Comparison of ENCODE assay signal across 8 cellular contexts in genomic region chrX:15269618-15270521, GRCh38. TPM values are rescaled to one million over a fixed set of nuclear protein-coding genes. Genes with fewer than 3 reads are reported as not detected.
DNase-seq lines count a peak whose midpoint lies in the region; ATAC-seq and TF ChIP-seq lines count a peak whose summit lies in the region.

TSS of gene ASB9 (minus strand) at chrX:15270083. CDS start at chrX:15269874, 209 bp downstream.

- no peak within 1 kb of the TSS for H3K9ac ChIP-seq in H9 (ENCODE audit: extremely low read depth, insufficient read length, low read length)

- H2BK20ac ChIP-seq in H9 (ENCODE audit: low read depth, low read length, poor library complexity, severe bottlenecking), result peak within 1 kb of the TSS; percentile 50

- peaks cover 2% of the 10 kb centered on the region; the same call in 1 of the 2 replicates for H3K27me3 Mint-ChIP-seq in H9 (ENCODE audit: low read depth)
- no peaks in the 10 kb centered on the region for H3K27me3 Mint-ChIP-seq in central memory CD8-positive, alpha-beta T cell

- H3K27me3 ChIP-seq in H9 (ENCODE audit: insufficient read depth, low read length) (no peaks in the 10 kb centered on the region), lower lobe of right lung (ENCODE audit: low read depth) (no peaks in the 10 kb centered on the region)

- no peak within 1 kb of the TSS for H3K4ac ChIP-seq in H9 (ENCODE audit: low read depth, low read length)

- intact Hi-C loops in lower lobe of right lung (cut with DNase I), result no loop called here

- no peak within 1 kb of the TSS for H2BK5ac ChIP-seq in H9 (ENCODE audit: insufficient read length, low read length)

- H3K36me3 Mint-ChIP-seq in H9 (ENCODE audit: insufficient read depth in 1 of 3, low read depth in 3 of 3), result peaks cover 0 to 2% (median 0%) of the 10 kb centered on the region in 3 experiments; a peak in 1 of 7 replicates
- H3K36me3 Mint-ChIP-seq in central memory CD8-positive, alpha-beta T cell (ENCODE audit: insufficient read depth), result no peaks in the 10 kb centered on the region

- peak within 1 kb of the TSS; percentile 28 for H3K4me3 ChIP-seq in lower lobe of right lung

- H3K9me3 Mint-ChIP-seq in H9, result peaks cover 43 to 54% of the 10 kb centered on the region in 2 experiments
- no peaks in the 10 kb centered on the region for H3K9me3 Mint-ChIP-seq in central memory CD8-positive, alpha-beta T cell

- H3K4me3 Mint-ChIP-seq in H9, result no peak within 1 kb of the TSS
- H3K4me3 Mint-ChIP-seq in central memory CD8-positive, alpha-beta T cell, result peak within 1 kb of the TSS; percentile 51

- no peaks in the 10 kb centered on the region for H3K9me3 ChIP-seq in H9 (ENCODE audit: control insufficient read depth, low read depth, low read length)
- H3K9me3 ChIP-seq in lower lobe of right lung, result no peaks in the 10 kb centered on the region

- no peak within 1 kb of the TSS for H2AK5ac ChIP-seq in H9 (ENCODE audit: insufficient read length, low read length)

- H3K23ac ChIP-seq in H9 (ENCODE audit: insufficient read length, low read depth, low read length), result no peak within 1 kb of the TSS

- H2BK15ac ChIP-seq in H9 (ENCODE audit: low read depth, low read length), result no peak within 1 kb of the TSS

- no peaks in the 10 kb centered on the region for H4K20me1 ChIP-seq in H9 (ENCODE audit: control insufficient read depth, insufficient read depth, insufficient read length)

- H3K79me1 ChIP-seq in H9 (ENCODE audit: insufficient read depth, low read depth, low read length, poor library complexity, severe bottlenecking), result no peaks in the 10 kb centered on the region

- H3K4me2 ChIP-seq in H9 (ENCODE audit: insufficient read depth, insufficient read length, low read length), result no peak within 1 kb of the TSS

- H3K36me3 ChIP-seq in lower lobe of right lung, result no peaks in the 10 kb centered on the region

- H3K27ac ChIP-seq in H9 (ENCODE audit: insufficient read length, low read depth, low read length) (no peak within 1 kb of the TSS), lower lobe of right lung (peak within 1 kb of the TSS; percentile 64)

- no peaks in the 10 kb centered on the region; the same call in 1 of the 2 replicates for H3K4me1 ChIP-seq in H9 (ENCODE audit: insufficient read depth, low read length)
- no peaks in the 10 kb centered on the region for H3K4me1 ChIP-seq in lower lobe of right lung

- H3K4me1 Mint-ChIP-seq in H9, result peaks cover 8% of the 10 kb centered on the region in 2 experiments
- H3K4me1 Mint-ChIP-seq in central memory CD8-positive, alpha-beta T cell, result peaks cover 7% of the 10 kb centered on the region

- H3K56ac ChIP-seq in H9 (ENCODE audit: insufficient read length, low read depth, low read length), result no peak within 1 kb of the TSS

- H2AFZ ChIP-seq in H9 (ENCODE audit: low read length), result no peak within 1 kb of the TSS

- no peak within 1 kb of the TSS for H2BK12ac ChIP-seq in H9 (ENCODE audit: insufficient read length, low read depth, low read length)

- H4K91ac ChIP-seq in H9 (ENCODE audit: insufficient read length, low read depth, low read length), result no peak within 1 kb of the TSS

- no peak within 1 kb of the TSS for H3K14ac ChIP-seq in H9 (ENCODE audit: insufficient read depth, low read length)

- H3K27ac Mint-ChIP-seq in H9, result peak within 1 kb of the TSS; percentile 18 to 66 (median 43); a peak in 2 of 7 replicates
- H3K27ac Mint-ChIP-seq in central memory CD8-positive, alpha-beta T cell (ENCODE audit: low read depth), result no peak within 1 kb of the TSS

- H3K79me2 ChIP-seq in H9 (ENCODE audit: insufficient read depth, low read length), result no peaks in the 10 kb centered on the region

- H4K8ac ChIP-seq in H9 (replicated peaks; ENCODE audit: insufficient read length, low read depth, low read length), result no peak within 1 kb of the TSS

- no peaks in the 10 kb centered on the region for H3K23me2 ChIP-seq in H9 (ENCODE audit: insufficient read length, low read depth, low read length, poor library complexity, severe bottlenecking)

- TF ChIP-seq CTCF in H9 (conservative IDR thresholded peaks at IDR 0.05) (no peak), lower lobe of right lung (IDR thresholded peaks at IDR 0.05) (no peak)

- no peak within 1 kb of the TSS for H3K18ac ChIP-seq in H9 (ENCODE audit: insufficient read length, low read depth, low read length)

- H4K5ac ChIP-seq in H9 (ENCODE audit: insufficient read length, low read depth, low read length), result no peak within 1 kb of the TSS

- peak; percentile 32 for ATAC-seq in central memory CD8-positive, alpha-beta T cell (replicated peaks; ENCODE audit: extremely low read depth, poor library complexity, severe bottlenecking)
- ATAC-seq in lower lobe of right lung, result peak; percentile 93 to 94
- ATAC-seq in HG02870 (IDR thresholded peaks at IDR 0.05; ENCODE audit: unreplicated experiment), result no peak

- peak; percentile 28 for DNase-seq in DMS79 treated with DMSO at 0.1 percent for 48 hours (lab: John Stamatoyannopoulos, UW)
- DNase-seq in H9, result peak; percentile 43
- peak; percentile 95 for DNase-seq in RPMI7951 (ENCODE audit: low read depth)
- DNase-seq in central memory CD8-positive, alpha-beta T cell (ENCODE audit: low spot score in 2 of 2), result no peak
- peak; percentile 67 for DNase-seq in lower lobe of right lung
- DNase-seq in Kasumi-1 (lab: John Stamatoyannopoulos, UW), result no peak
- no peak for DNase-seq in NCI-H1092 treated with DMSO at 0.1 percent for 48 hours (lab: John Stamatoyannopoulos, UW)

- no peak within 1 kb of the TSS for H3T11ph ChIP-seq in H9 (ENCODE audit: low read length)

- WGBS in H9 (ENCODE audit: extremely low coverage, insufficient read length, low lambda C conversion rate), result no CpG with 5 or more reads among the region's 15 CpGs

- no peak within 1 kb of the TSS for H2BK120ac ChIP-seq in H9 (ENCODE audit: low read depth, low read length, poor library complexity, severe bottlenecking)

RNA-seq across cellular contexts. Expression of gene ASB9, which starts in this region (rescaled TPM):
- total RNA-seq in H9 (2021) (0.15 TPM in 1 of 2 replicates, not detected in the other), lower lobe of right lung (6.0 TPM)
- total RNA-seq in RPMI7951 (2014; rRNA removed; shearing (Covaris generic)), result 12.3 and 17.5 TPM in 2 replicates

Comparison
In these comparisons a context has a peak if more than half of its experiments do, and no peak if none do; other contexts are left out.
1. Peak in DNase-seq in H9; RNA of the gene not detected or under 1 TPM.
2. DNase-seq: peak in DMS79 treated with DMSO at 0.1 percent for 48 hours (single experiment), RPMI7951 (single experiment) and lower lobe of right lung (single experiment); none in central memory CD8-positive, alpha-beta T cell (0 of 2), Kasumi-1 (0 of 2) and NCI-H1092 treated with DMSO at 0.1 percent for 48 hours (single experiment).